In the genomic region with DNA sequence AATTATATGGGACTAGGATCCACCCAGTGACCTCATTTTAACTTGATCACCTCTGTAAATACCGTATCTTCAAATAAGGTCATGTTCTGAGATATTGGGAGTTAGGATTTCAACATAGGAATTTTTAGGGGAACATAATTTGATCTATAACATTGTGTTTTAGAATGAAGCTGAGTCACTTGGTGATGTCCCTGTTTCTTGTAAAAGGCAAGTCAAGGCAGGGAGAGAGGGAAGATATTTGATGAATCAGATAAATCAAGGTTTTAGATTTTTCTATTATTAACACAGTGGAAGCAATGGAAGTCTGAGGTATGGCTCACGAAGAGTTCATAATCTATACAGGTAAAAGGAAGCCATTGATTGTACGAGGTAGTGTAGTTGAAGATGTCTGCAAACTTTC, we compare ENCODE assay signal across 37 cellular contexts. TPM values are rescaled to one million over a fixed set of nuclear protein-coding genes. Genes with fewer than 3 reads are reported as not detected.
"Had no signal": no experiment of that assay in that cellular context is flagged by ENCODE, and none has a peak within 500 bp of the region (broad histone marks: within the 10 kb centered on the region; RNA-seq: fewer than 3 reads in every experiment).

No MANE protein-coding gene starts in this region.

- H3K4me1 ChIP-seq: adrenal gland, body of pancreas, esophagus squamous epithelium, gastrocnemius medialis, heart left ventricle had no signal

- H3K4me1 Mint-ChIP-seq: activated CD4-positive, alpha-beta T cell treated with anti-CD3 and anti-CD28 coated beads for 36 hours; activated CD4-positive, alpha-beta T cell treated with anti-CD3 and anti-CD28 coated beads, Interleukin-2, amount 10 ng/mL, durations not matched to agents 24 days and 14 days; activated naive CD4-positive, alpha-beta T cell treated with anti-CD3 and anti-CD28 coated beads, Interleukin-2, amount 50 U/mL, for 24 hours; activated naive CD8-positive, alpha-beta T cell treated with anti-CD3 and anti-CD28 coated beads, Interleukin-2, amount 50 U/mL, for 24 hours; central memory CD8-positive, alpha-beta T cell had no signal

- H3K36me3 Mint-ChIP-seq: activated CD4-positive, alpha-beta memory T cell treated with anti-CD3 and anti-CD28 coated beads for 36 hours; activated CD8-positive, alpha-beta memory T cell treated with anti-CD3 and anti-CD28 coated beads, Interleukin-2, amount 10 ng/mL, durations not matched to agents 7 days and 5 days; activated naive CD4-positive, alpha-beta T cell treated with anti-CD3 and anti-CD28 coated beads, Interleukin-2, amount 50 U/mL, for 24 hours; activated naive CD8-positive, alpha-beta T cell treated with anti-CD3 and anti-CD28 coated beads for 36 hours had no signal

- H3K27ac ChIP-seq: adrenal gland, body of pancreas, coronary artery, dorsolateral prefrontal cortex, epithelial cell of prostate, esophagus squamous epithelium, gastrocnemius medialis, heart left ventricle had no signal

- H3K9me3 Mint-ChIP-seq: activated CD4-positive, alpha-beta memory T cell treated with anti-CD3 and anti-CD28 coated beads for 36 hours; activated CD4-positive, alpha-beta T cell treated with anti-CD3 and anti-CD28 coated beads, Interleukin-2, amount 10 ng/mL, durations not matched to agents 24 days and 14 days; activated naive CD4-positive, alpha-beta T cell treated with anti-CD3 and anti-CD28 coated beads for 36 hours; activated naive CD4-positive, alpha-beta T cell treated with anti-CD3 and anti-CD28 coated beads, Interleukin-2, amount 50 U/mL, for 24 hours; activated naive CD8-positive, alpha-beta T cell treated with anti-CD3 and anti-CD28 coated beads for 36 hours; activated naive CD8-positive, alpha-beta T cell treated with anti-CD3 and anti-CD28 coated beads, Interleukin-2, amount 50 U/mL, for 24 hours; activated T-helper 1 cell treated with anti-CD3 and anti-CD28 coated beads, Interleukin-12 subunit alpha, Interleukin-12 subunit beta, Interleukin-2, Interleukin-4 antibody, amounts not matched to agents 30 ng/mL and 10 ng/mL and 1 ng/mL, durations not matched to agents 14 hours and 24 hours and 36 hours; activated T-helper 2 cell treated with anti-CD3 and anti-CD28 coated beads, Interferon-gamma antibody, Interleukin-2, Interleukin-4, amounts not matched to agents 10 μg/mL and 5 μg/mL and 100 μg/mL, durations not matched to agents 14 hours and 24 hours and 36 hours; central memory CD8-positive, alpha-beta T cell; dendritic cell treated with granulocyte-macrophage colony-stimulating factor and Interleukin-4, amounts not matched to agents 40 ng/mL and 50 ng/mL, for 4 days; effector memory CD8-positive, alpha-beta T cell had no signal

- H3K27ac Mint-ChIP-seq: activated CD4-positive, alpha-beta memory T cell treated with anti-CD3 and anti-CD28 coated beads for 36 hours; activated CD4-positive, alpha-beta T cell treated with anti-CD3 and anti-CD28 coated beads for 36 hours; activated CD4-positive, alpha-beta T cell treated with anti-CD3 and anti-CD28 coated beads, Interleukin-2, amount 10 ng/mL, durations not matched to agents 24 days and 14 days; activated CD8-positive, alpha-beta memory T cell treated with anti-CD3 and anti-CD28 coated beads, Interleukin-2, amount 10 ng/mL, durations not matched to agents 7 days and 5 days; activated CD8-positive, alpha-beta T cell treated with anti-CD3 and anti-CD28 coated beads, Interleukin-2, amount 10 ng/mL, durations not matched to agents 7 days and 5 days; activated naive CD4-positive, alpha-beta T cell treated with anti-CD3 and anti-CD28 coated beads for 36 hours; activated naive CD8-positive, alpha-beta T cell treated with anti-CD3 and anti-CD28 coated beads for 36 hours; activated naive CD8-positive, alpha-beta T cell treated with anti-CD3 and anti-CD28 coated beads, Interleukin-2, amount 50 U/mL, for 24 hours; activated T-helper 1 cell treated with anti-CD3 and anti-CD28 coated beads, Interleukin-12 subunit alpha, Interleukin-12 subunit beta, Interleukin-2, Interleukin-4 antibody, amounts not matched to agents 30 ng/mL and 10 ng/mL and 1 ng/mL, durations not matched to agents 14 hours and 24 hours and 36 hours; activated T-helper 2 cell treated with anti-CD3 and anti-CD28 coated beads, Interferon-gamma antibody, Interleukin-2, Interleukin-4, amounts not matched to agents 10 μg/mL and 5 μg/mL and 100 μg/mL, durations not matched to agents 14 hours and 24 hours and 36 hours; dendritic cell treated with granulocyte-macrophage colony-stimulating factor and Interleukin-4, amounts not matched to agents 40 ng/mL and 50 ng/mL, for 4 days; effector memory CD8-positive, alpha-beta T cell had no signal

- H3K27me3 ChIP-seq: adrenal gland, body of pancreas, gastrocnemius medialis had no signal

- DNase-seq: activated CD4-positive, alpha-beta memory T cell treated with anti-CD3 and anti-CD28 coated beads for 36 hours; activated CD4-positive, alpha-beta T cell treated with anti-CD3 and anti-CD28 coated beads for 36 hours; activated CD4-positive, alpha-beta T cell treated with anti-CD3 and anti-CD28 coated beads, Interleukin-2, amount 10 ng/mL, durations not matched to agents 24 days and 14 days; activated CD4-positive, CD25-positive, alpha-beta regulatory T cell; activated CD4-positive, CD25-positive, alpha-beta regulatory T cell treated with anti-CD3 and anti-CD28 coated beads, Interleukin-2, amount 50 U/mL, for 72 hours; activated CD8-positive, alpha-beta memory T cell treated with anti-CD3 and anti-CD28 coated beads, Interleukin-2, amount 10 ng/mL, durations not matched to agents 7 days and 5 days; activated CD8-positive, alpha-beta memory T cell treated with anti-CD3 and anti-CD28 coated beads, Interleukin-2, amount 50 U/mL, for 4 hours; activated CD8-positive, alpha-beta T cell treated with anti-CD3 and anti-CD28 coated beads, Interleukin-2, amount 10 ng/mL, durations not matched to agents 7 days and 5 days; activated effector memory CD4-positive, alpha-beta T cell treated with anti-CD3 and anti-CD28 coated beads, Interleukin-2, amount 50 U/mL, for 16 hours; activated naive CD8-positive, alpha-beta T cell treated with anti-CD3 and anti-CD28 coated beads for 36 hours; activated naive CD8-positive, alpha-beta T cell treated with anti-CD3 and anti-CD28 coated beads, Interleukin-2, amount 50 U/mL, for 24 hours; activated T-cell treated with anti-CD3 and anti-CD28 coated beads, Interleukin-2, amount 50 U/mL, for 1 hour; activated T-cell treated with anti-CD3 and anti-CD28 coated beads, Interleukin-2, amount 50 U/mL, for 48 hours; adrenal gland; aorta; body of pancreas; dorsolateral prefrontal cortex; effector memory CD8-positive, alpha-beta T cell; esophagus squamous epithelium; gastrocnemius medialis; glutamatergic neuron; heart left ventricle; T-helper 2 cell had no signal

- H3K4me3 Mint-ChIP-seq: activated CD4-positive, alpha-beta memory T cell treated with anti-CD3 and anti-CD28 coated beads for 36 hours; activated CD4-positive, alpha-beta T cell treated with anti-CD3 and anti-CD28 coated beads for 36 hours; activated CD4-positive, alpha-beta T cell treated with anti-CD3 and anti-CD28 coated beads, Interleukin-2, amount 10 ng/mL, durations not matched to agents 24 days and 14 days; activated CD8-positive, alpha-beta memory T cell treated with anti-CD3 and anti-CD28 coated beads, Interleukin-2, amount 10 ng/mL, durations not matched to agents 7 days and 5 days; activated CD8-positive, alpha-beta T cell treated with anti-CD3 and anti-CD28 coated beads, Interleukin-2, amount 10 ng/mL, durations not matched to agents 7 days and 5 days; activated naive CD4-positive, alpha-beta T cell treated with anti-CD3 and anti-CD28 coated beads for 36 hours; activated naive CD4-positive, alpha-beta T cell treated with anti-CD3 and anti-CD28 coated beads, Interleukin-2, amount 50 U/mL, for 24 hours; activated naive CD8-positive, alpha-beta T cell treated with anti-CD3 and anti-CD28 coated beads for 36 hours; activated naive CD8-positive, alpha-beta T cell treated with anti-CD3 and anti-CD28 coated beads, Interleukin-2, amount 50 U/mL, for 24 hours; activated T-helper 1 cell treated with anti-CD3 and anti-CD28 coated beads, Interleukin-12 subunit alpha, Interleukin-12 subunit beta, Interleukin-2, Interleukin-4 antibody, amounts not matched to agents 30 ng/mL and 10 ng/mL and 1 ng/mL, durations not matched to agents 14 hours and 24 hours and 36 hours; central memory CD8-positive, alpha-beta T cell; dendritic cell treated with granulocyte-macrophage colony-stimulating factor and Interleukin-4, amounts not matched to agents 40 ng/mL and 50 ng/mL, for 4 days; effector memory CD8-positive, alpha-beta T cell had no signal

- H3K4me3 ChIP-seq: adrenal gland, body of pancreas, coronary artery, dorsolateral prefrontal cortex, esophagus squamous epithelium, gastrocnemius medialis, heart left ventricle had no signal

- H3K9me3 ChIP-seq: adrenal gland, body of pancreas, esophagus squamous epithelium, gastrocnemius medialis, heart left ventricle had no signal

- ATAC-seq: activated CD4-positive, alpha-beta T cell treated with anti-CD3 and anti-CD28 coated beads for 36 hours; activated CD8-positive, alpha-beta memory T cell treated with anti-CD3 and anti-CD28 coated beads, Interleukin-2, amount 10 ng/mL, durations not matched to agents 7 days and 5 days; activated CD8-positive, alpha-beta T cell treated with anti-CD3 and anti-CD28 coated beads, Interleukin-2, amount 10 ng/mL, durations not matched to agents 7 days and 5 days; activated naive CD8-positive, alpha-beta T cell treated with anti-CD3 and anti-CD28 coated beads, Interleukin-2, amount 50 U/mL, for 24 hours; body of pancreas; effector memory CD8-positive, alpha-beta T cell; gastrocnemius medialis; heart left ventricle had no signal

- H3K36me3 ChIP-seq: adrenal gland, esophagus squamous epithelium, gastrocnemius medialis, heart left ventricle had no signal

- H3K27me3 Mint-ChIP-seq: activated CD4-positive, alpha-beta T cell treated with anti-CD3 and anti-CD28 coated beads for 36 hours; activated naive CD8-positive, alpha-beta T cell treated with anti-CD3 and anti-CD28 coated beads for 36 hours; activated naive CD8-positive, alpha-beta T cell treated with anti-CD3 and anti-CD28 coated beads, Interleukin-2, amount 50 U/mL, for 24 hours; dendritic cell treated with granulocyte-macrophage colony-stimulating factor and Interleukin-4, amounts not matched to agents 40 ng/mL and 50 ng/mL, for 4 days had no signal

RNA-seq across cellular contexts. Expression of a gene that starts 11.8 kb away (rescaled TPM):
- total RNA-seq: activated CD4-positive, alpha-beta memory T cell treated with anti-CD3 and anti-CD28 coated beads for 36 hours; activated CD4-positive, alpha-beta T cell treated with anti-CD3 and anti-CD28 coated beads for 36 hours; activated CD4-positive, alpha-beta T cell treated with anti-CD3 and anti-CD28 coated beads, Interleukin-2, amount 10 ng/mL, durations not matched to agents 24 days and 14 days; activated CD8-positive, alpha-beta memory T cell treated with anti-CD3 and anti-CD28 coated beads for 36 hours; activated CD8-positive, alpha-beta memory T cell treated with anti-CD3 and anti-CD28 coated beads, Interleukin-2, amount 10 ng/mL, durations not matched to agents 7 days and 5 days; activated CD8-positive, alpha-beta T cell treated with anti-CD3 and anti-CD28 coated beads, Interleukin-2, amount 10 ng/mL, durations not matched to agents 7 days and 5 days; activated naive CD4-positive, alpha-beta T cell treated with anti-CD3 and anti-CD28 coated beads for 36 hours; activated naive CD8-positive, alpha-beta T cell treated with anti-CD3 and anti-CD28 coated beads for 36 hours; activated T-helper 1 cell treated with anti-CD3 and anti-CD28 coated beads, Interleukin-12 subunit alpha, Interleukin-12 subunit beta, Interleukin-2, Interleukin-4 antibody, amounts not matched to agents 30 ng/mL and 10 ng/mL and 1 ng/mL, durations not matched to agents 14 hours and 24 hours and 36 hours; activated T-helper 2 cell treated with anti-CD3 and anti-CD28 coated beads, Interferon-gamma antibody, Interleukin-2, Interleukin-4, amounts not matched to agents 10 μg/mL and 5 μg/mL and 100 μg/mL, durations not matched to agents 14 hours and 24 hours and 36 hours; adrenal gland; body of pancreas; cardiac septum; esophagus squamous epithelium; fibroblast of lung; fibroblast of villous mesenchyme; gastrocnemius medialis; heart left ventricle; T-helper 1 cell treated with Interleukin-12 subunit alpha and Interleukin-12 subunit beta and Interleukin-4 antibody, amounts not matched to agents 30 ng/mL and 1 ng/mL, for 36 hours had no signal
- polyA plus RNA-seq: adrenal gland, aorta, esophagus, fibroblast of lung, heart left ventricle had no signal
